In the genomic region with DNA sequence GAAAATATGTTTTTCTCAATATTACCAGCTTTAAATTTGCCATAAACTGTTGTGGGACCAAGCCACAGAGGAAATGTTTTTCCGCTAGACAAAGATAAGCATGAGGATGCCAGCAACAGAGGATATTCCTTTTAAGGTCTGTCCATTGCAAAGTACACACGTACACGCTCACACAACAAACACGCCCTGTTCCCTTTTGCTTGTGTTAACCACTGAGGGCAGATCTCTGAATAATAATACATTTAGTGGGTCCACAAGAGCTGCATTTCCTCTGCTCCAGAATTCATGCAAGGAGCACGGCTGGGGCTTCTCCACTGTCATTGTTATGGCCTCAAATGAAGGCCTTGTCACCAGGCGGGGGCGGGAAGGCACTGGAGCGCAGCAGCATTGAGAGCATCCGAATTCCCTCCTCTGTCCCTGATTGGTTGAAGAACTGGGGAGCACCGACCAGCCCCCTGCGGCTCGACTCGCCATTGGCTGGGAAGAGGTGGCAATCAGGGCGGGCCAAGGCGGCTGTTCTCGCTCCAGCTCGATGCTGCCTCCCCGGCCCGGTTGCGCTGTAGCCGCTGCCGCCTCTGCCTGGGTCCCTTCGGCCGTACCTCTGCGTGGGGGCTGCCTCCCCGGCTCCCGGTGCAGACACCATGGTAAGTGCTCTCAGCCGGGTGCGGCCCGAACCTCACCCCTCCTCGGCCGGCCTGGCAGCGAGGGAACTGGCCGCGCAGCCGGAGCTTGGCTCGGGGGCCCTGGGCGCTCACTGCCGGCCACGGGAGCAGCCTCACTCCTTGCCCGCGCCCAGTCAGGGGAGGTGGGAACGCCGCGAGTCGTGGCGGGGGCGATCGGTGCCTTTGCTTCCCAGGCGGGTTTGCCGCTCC, we compare ENCODE assay signal across 8 cellular contexts. TPM values are rescaled to one million over a fixed set of nuclear protein-coding genes. Genes with fewer than 3 reads are reported as not detected.
DNase-seq lines count a peak whose midpoint lies in the region; TF ChIP-seq lines count a peak whose summit lies in the region.

A gene (plus strand): TSS at position 522 of the 872 bp plus-strand sequence. CDS start 120 bp downstream, at position 642.

- H3K79me2 ChIP-seq in H9 (ENCODE audit: insufficient read depth, low read length): no peaks in the 10 kb centered on the region

- no peak within 1 kb of the TSS for H3T11ph ChIP-seq in H9 (ENCODE audit: low read length)

- no peak within 1 kb of the TSS for H2BK120ac ChIP-seq in H9 (ENCODE audit: low read depth, low read length, poor library complexity, severe bottlenecking)

- H3K56ac ChIP-seq in H9 (ENCODE audit: insufficient read length, low read depth, low read length): no peak within 1 kb of the TSS

- H3K27ac ChIP-seq in H9 (ENCODE audit: insufficient read length, low read depth, low read length) (no peak within 1 kb of the TSS), layer of hippocampus (ENCODE audit: low read depth, low read length) (peak within 1 kb of the TSS; percentile 84)

- peaks cover 7% of the 10 kb centered on the region for H3K23me2 ChIP-seq in H9 (ENCODE audit: insufficient read length, low read depth, low read length, poor library complexity, severe bottlenecking)

- H3K9me3 ChIP-seq in H9 (ENCODE audit: control insufficient read depth, low read depth, low read length): no peaks in the 10 kb centered on the region

- H2BK5ac ChIP-seq in H9 (ENCODE audit: insufficient read length, low read length): no peak within 1 kb of the TSS

- H2BK15ac ChIP-seq in H9 (ENCODE audit: low read depth, low read length): no peak within 1 kb of the TSS

- no peaks in the 10 kb centered on the region for H3K36me3 Mint-ChIP-seq in H9 (ENCODE audit: insufficient read depth in 1 of 3, low read depth in 3 of 3)
- no peaks in the 10 kb centered on the region for H3K36me3 Mint-ChIP-seq in activated CD4-positive, alpha-beta T cell treated with anti-CD3 and anti-CD28 coated beads, Interleukin-2, amount 10 ng/mL, durations not matched to agents 7 days and 5 days (ENCODE audit: low read depth)

- peak within 1 kb of the TSS; percentile 83 for H3K4me2 ChIP-seq in H9 (ENCODE audit: insufficient read depth, insufficient read length, low read length)

- H4K8ac ChIP-seq in H9 (replicated peaks; ENCODE audit: insufficient read length, low read depth, low read length): no peak within 1 kb of the TSS

- no peak within 1 kb of the TSS for H2AK5ac ChIP-seq in H9 (ENCODE audit: insufficient read length, low read length)

- DNase-seq in GM12864 (ENCODE audit: low read depth): peak; percentile 10
- peak; percentile 97 for DNase-seq in H9
- DNase-seq in NCI-H1048 (lab: John Stamatoyannopoulos, UW): peak; percentile 91
- peak; percentile 69 for DNase-seq in activated CD4-positive, alpha-beta T cell treated with anti-CD3 and anti-CD28 coated beads, Interleukin-2, amount 10 ng/mL, durations not matched to agents 7 days and 5 days
- peak; percentile 91 for DNase-seq in dedifferentiated amniotic fluid mesenchymal stem cell (ENCODE audit: extremely low spot score)
- peak; percentile 34 to 51 for DNase-seq in stimulated activated CD4-positive, alpha-beta T cell treated with anti-CD3 and anti-CD28 coated beads, Interleukin-1b, Interleukin-23, amount 100 ng/mL, for 4 hours (ENCODE audit: low read depth in 2 of 2)
- DNase-seq in COLO829 (ENCODE audit: low spot score): no peak

- POLR2A ChIA-PET in activated CD4-positive, alpha-beta T cell treated with anti-CD3 and anti-CD28 coated beads, Interleukin-2, amount 10 ng/mL, durations not matched to agents 7 days and 5 days (lab: Charles Lee): no interaction called here

- H3K14ac ChIP-seq in H9 (ENCODE audit: insufficient read depth, low read length): no peak within 1 kb of the TSS

- H3K79me1 ChIP-seq in H9 (ENCODE audit: insufficient read depth, low read depth, low read length, poor library complexity, severe bottlenecking): no peaks in the 10 kb centered on the region

- peaks cover 49% of the 10 kb centered on the region for H3K27me3 Mint-ChIP-seq in H9 (ENCODE audit: low read depth)
- H3K27me3 Mint-ChIP-seq in activated CD4-positive, alpha-beta T cell treated with anti-CD3 and anti-CD28 coated beads, Interleukin-2, amount 10 ng/mL, durations not matched to agents 7 days and 5 days: peaks cover 32% of the 10 kb centered on the region

- H3K27me3 ChIP-seq in H9 (ENCODE audit: insufficient read depth, low read length) (no peaks in the 10 kb centered on the region; the same call in 1 of the 2 replicates), layer of hippocampus (ENCODE audit: control insufficient read depth, insufficient read depth, low read length) (no peaks in the 10 kb centered on the region)

- no peak within 1 kb of the TSS for H3K4me3 ChIP-seq in GM12864 (ENCODE audit: low read depth, low read length)

- H2BK12ac ChIP-seq in H9 (ENCODE audit: insufficient read length, low read depth, low read length): no peak within 1 kb of the TSS

- no CpG with 5 or more reads among the region's 51 CpGs for WGBS in H9 (ENCODE audit: extremely low coverage, insufficient read length, low lambda C conversion rate)

- H3K9me3 Mint-ChIP-seq in H9: no peaks in the 10 kb centered on the region
- no peaks in the 10 kb centered on the region for H3K9me3 Mint-ChIP-seq in activated CD4-positive, alpha-beta T cell treated with anti-CD3 and anti-CD28 coated beads, Interleukin-2, amount 10 ng/mL, durations not matched to agents 7 days and 5 days

- H2BK20ac ChIP-seq in H9 (ENCODE audit: low read depth, low read length, poor library complexity, severe bottlenecking): no peak within 1 kb of the TSS

- H3K27ac Mint-ChIP-seq in H9: no peak within 1 kb of the TSS
- H3K27ac Mint-ChIP-seq in activated CD4-positive, alpha-beta T cell treated with anti-CD3 and anti-CD28 coated beads, Interleukin-2, amount 10 ng/mL, durations not matched to agents 7 days and 5 days: no peak within 1 kb of the TSS

- CTCF ChIA-PET in activated CD4-positive, alpha-beta T cell treated with anti-CD3 and anti-CD28 coated beads, Interleukin-2, amount 10 ng/mL, durations not matched to agents 7 days and 5 days (lab: Charles Lee): no interaction called here

- peaks cover 5 to 8% of the 10 kb centered on the region in 2 experiments; a peak in 2 of 4 replicates for H3K4me1 Mint-ChIP-seq in H9
- peaks cover 6% of the 10 kb centered on the region for H3K4me1 Mint-ChIP-seq in activated CD4-positive, alpha-beta T cell treated with anti-CD3 and anti-CD28 coated beads, Interleukin-2, amount 10 ng/mL, durations not matched to agents 7 days and 5 days

- no peak within 1 kb of the TSS for H4K91ac ChIP-seq in H9 (ENCODE audit: insufficient read length, low read depth, low read length)

- no peak within 1 kb of the TSS for H3K9ac ChIP-seq in H9 (ENCODE audit: extremely low read depth, insufficient read length, low read length)

- H4K20me1 ChIP-seq in H9 (ENCODE audit: control insufficient read depth, insufficient read depth, insufficient read length): no peaks in the 10 kb centered on the region

- H3K23ac ChIP-seq in H9 (ENCODE audit: insufficient read length, low read depth, low read length): no peak within 1 kb of the TSS

- no peak within 1 kb of the TSS for H2AFZ ChIP-seq in H9 (ENCODE audit: low read length)

- H3K4me1 ChIP-seq in H9 (ENCODE audit: insufficient read depth, low read length): no peaks in the 10 kb centered on the region

- H3K4me3 Mint-ChIP-seq in H9: peak within 1 kb of the TSS; percentile 56 to 76
- peak within 1 kb of the TSS; percentile 32 for H3K4me3 Mint-ChIP-seq in activated CD4-positive, alpha-beta T cell treated with anti-CD3 and anti-CD28 coated beads, Interleukin-2, amount 10 ng/mL, durations not matched to agents 7 days and 5 days

- no peak within 1 kb of the TSS for H3K4ac ChIP-seq in H9 (ENCODE audit: low read depth, low read length)

- H3K18ac ChIP-seq in H9 (ENCODE audit: insufficient read length, low read depth, low read length): no peak within 1 kb of the TSS

- no peak within 1 kb of the TSS for H4K5ac ChIP-seq in H9 (ENCODE audit: insufficient read length, low read depth, low read length)

- TF ChIP-seq CTCF in GM12864 (IDR thresholded peaks at IDR 0.05; ENCODE audit: low read depth, low read length, missing control alignments) (no peak), H9 (conservative IDR thresholded peaks at IDR 0.05) (no peak; the same call in 1 of the 3 replicates)

RNA-seq across cellular contexts. Expression of the gene that starts here (rescaled TPM):
- 0.50 and 0.59 TPM in 2 replicates for total RNA-seq in H9 (2021)
- under 1 TPM; 0.12 to 0.29 TPM for total RNA-seq in activated CD4-positive, alpha-beta T cell treated with anti-CD3 and anti-CD28 coated beads, Interleukin-2, amount 10 ng/mL, durations not matched to agents 7 days and 5 days

Comparison
In these comparisons a context has a peak if more than half of its experiments do, and no peak if none do; other contexts are left out.
1. Peak in DNase-seq and H3K4me2 ChIP-seq in H9; RNA of the gene not detected or under 1 TPM.
2. Peak in DNase-seq in activated CD4-positive, alpha-beta T cell treated with anti-CD3 and anti-CD28 coated beads, Interleukin-2, amount 10 ng/mL, durations not matched to agents 7 days and 5 days; RNA of the gene not detected or under 1 TPM.